In genomic region chr6:8982659-8983058, GRCh38 we compare ENCODE assay signal across 1 cellular context.
TF ChIP-seq lines count a peak whose summit lies in the region.

No MANE protein-coding gene starts in this region.

TF ChIP-seq in SK-N-SH treated with all-trans-retinoic acid at 6 μM for 48 hours, 23 proteins besides CTCF, POLR2A, EP300 and RAD21 (continued from another document):
- TF ChIP-seq POU6F1 (CRISPR knock-in tag; IDR thresholded peaks at IDR 0.05; ENCODE audit: borderline replicate concordance, low read depth) = no peak
- no peak for TF ChIP-seq TCF4 (CRISPR knock-in tag; IDR thresholded peaks at IDR 0.05; ENCODE audit: borderline replicate concordance)
- TF ChIP-seq ZNF565 (CRISPR knock-in tag; conservative IDR thresholded peaks at IDR 0.05; ENCODE audit: low read depth) = no peak
- no peak for TF ChIP-seq CREB5 (CRISPR knock-in tag; IDR thresholded peaks at IDR 0.05; ENCODE audit: low read depth)
- no peak for TF ChIP-seq OSR1 (CRISPR knock-in tag; IDR thresholded peaks at IDR 0.05)
- TF ChIP-seq, protein P1, sequence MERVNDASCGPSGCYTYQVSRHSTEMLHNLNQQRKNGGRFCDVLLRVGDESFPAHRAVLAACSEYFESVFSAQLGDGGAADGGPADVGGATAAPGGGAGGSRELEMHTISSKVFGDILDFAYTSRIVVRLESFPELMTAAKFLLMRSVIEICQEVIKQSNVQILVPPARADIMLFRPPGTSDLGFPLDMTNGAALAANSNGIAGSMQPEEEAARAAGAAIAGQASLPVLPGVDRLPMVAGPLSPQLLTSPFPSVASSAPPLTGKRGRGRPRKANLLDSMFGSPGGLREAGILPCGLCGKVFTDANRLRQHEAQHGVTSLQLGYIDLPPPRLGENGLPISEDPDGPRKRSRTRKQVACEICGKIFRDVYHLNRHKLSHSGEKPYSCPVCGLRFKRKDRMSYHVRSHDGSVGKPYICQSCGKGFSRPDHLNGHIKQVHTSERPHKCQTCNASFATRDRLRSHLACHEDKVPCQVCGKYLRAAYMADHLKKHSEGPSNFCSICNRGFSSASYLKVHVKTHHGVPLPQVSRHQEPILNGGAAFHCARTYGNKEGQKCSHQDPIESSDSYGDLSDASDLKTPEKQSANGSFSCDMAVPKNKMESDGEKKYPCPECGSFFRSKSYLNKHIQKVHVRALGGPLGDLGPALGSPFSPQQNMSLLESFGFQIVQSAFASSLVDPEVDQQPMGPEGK (CRISPR knock-in tag; IDR thresholded peaks at IDR 0.05; ENCODE audit: borderline replicate concordance) = no peak
- no peak for TF ChIP-seq RARB (CRISPR knock-in tag; IDR thresholded peaks at IDR 0.05)
- TF ChIP-seq TOX (CRISPR knock-in tag; IDR thresholded peaks at IDR 0.05; ENCODE audit: borderline replicate concordance) = no peak
- TF ChIP-seq, protein P2, sequence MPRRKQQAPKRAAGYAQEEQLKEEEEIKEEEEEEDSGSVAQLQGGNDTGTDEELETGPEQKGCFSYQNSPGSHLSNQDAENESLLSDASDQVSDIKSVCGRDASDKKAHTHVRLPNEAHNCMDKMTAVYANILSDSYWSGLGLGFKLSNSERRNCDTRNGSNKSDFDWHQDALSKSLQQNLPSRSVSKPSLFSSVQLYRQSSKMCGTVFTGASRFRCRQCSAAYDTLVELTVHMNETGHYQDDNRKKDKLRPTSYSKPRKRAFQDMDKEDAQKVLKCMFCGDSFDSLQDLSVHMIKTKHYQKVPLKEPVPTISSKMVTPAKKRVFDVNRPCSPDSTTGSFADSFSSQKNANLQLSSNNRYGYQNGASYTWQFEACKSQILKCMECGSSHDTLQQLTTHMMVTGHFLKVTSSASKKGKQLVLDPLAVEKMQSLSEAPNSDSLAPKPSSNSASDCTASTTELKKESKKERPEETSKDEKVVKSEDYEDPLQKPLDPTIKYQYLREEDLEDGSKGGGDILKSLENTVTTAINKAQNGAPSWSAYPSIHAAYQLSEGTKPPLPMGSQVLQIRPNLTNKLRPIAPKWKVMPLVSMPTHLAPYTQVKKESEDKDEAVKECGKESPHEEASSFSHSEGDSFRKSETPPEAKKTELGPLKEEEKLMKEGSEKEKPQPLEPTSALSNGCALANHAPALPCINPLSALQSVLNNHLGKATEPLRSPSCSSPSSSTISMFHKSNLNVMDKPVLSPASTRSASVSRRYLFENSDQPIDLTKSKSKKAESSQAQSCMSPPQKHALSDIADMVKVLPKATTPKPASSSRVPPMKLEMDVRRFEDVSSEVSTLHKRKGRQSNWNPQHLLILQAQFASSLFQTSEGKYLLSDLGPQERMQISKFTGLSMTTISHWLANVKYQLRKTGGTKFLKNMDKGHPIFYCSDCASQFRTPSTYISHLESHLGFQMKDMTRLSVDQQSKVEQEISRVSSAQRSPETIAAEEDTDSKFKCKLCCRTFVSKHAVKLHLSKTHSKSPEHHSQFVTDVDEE (CRISPR knock-in tag; IDR thresholded peaks at IDR 0.05) = no peak
- TF ChIP-seq ZFP3 (CRISPR knock-in tag; IDR thresholded peaks at IDR 0.05) = no peak
